10 cellular contexts compared by ENCODE assay signal in the genomic region with DNA sequence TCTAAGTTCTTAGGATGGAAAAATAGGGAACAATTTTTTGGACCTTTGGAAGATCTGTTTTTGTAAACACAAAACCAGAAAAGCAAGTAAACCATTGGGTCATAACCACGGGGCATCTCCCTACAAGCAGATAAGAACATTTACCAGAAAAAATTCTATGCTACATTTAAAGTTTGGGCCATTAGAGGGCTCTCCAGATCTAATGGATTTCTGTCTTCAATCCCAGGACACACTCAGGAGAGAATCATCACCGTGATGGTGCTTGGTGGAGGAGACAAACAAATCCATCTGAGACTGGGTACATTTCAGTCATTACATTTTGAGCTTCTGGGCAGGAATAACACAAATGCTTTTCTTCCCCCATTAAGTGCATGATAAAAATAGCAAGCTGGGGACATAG.
DNase-seq lines count a peak whose midpoint lies in the region; ATAC-seq and TF ChIP-seq lines count a peak whose summit lies in the region.
"Had no signal": no experiment of that assay in that cellular context is flagged by ENCODE, and none has a peak within 500 bp of the region (broad histone marks: within the 10 kb centered on the region; RNA-seq: fewer than 3 reads in every experiment).

No MANE protein-coding gene starts in this region.

- no peak overlapping the region for H3K27ac Mint-ChIP-seq in MCF 10A (ENCODE audit: low read depth, unreplicated experiment)

- no peak overlapping the region for H3K4me3 ChIP-seq in breast epithelium

- no peaks in the 10 kb centered on the region for H3K36me3 Mint-ChIP-seq in MCF 10A (ENCODE audit: insufficient read depth, unreplicated experiment)

- H3K4me1 Mint-ChIP-seq in MCF 10A (ENCODE audit: insufficient read depth, unreplicated experiment) = no peaks in the 10 kb centered on the region

- no peak overlapping the region for H3K27ac ChIP-seq in breast epithelium

- H3K27me3 Mint-ChIP-seq in MCF 10A (ENCODE audit: insufficient read depth, unreplicated experiment) = peaks cover 23% of the 10 kb centered on the region

- no peaks in the 10 kb centered on the region for H3K4me1 ChIP-seq in breast epithelium

- CTCF ChIA-PET in MCF 10A (lab: Yijun Ruan, JAX) = interaction anchor here (0.6 to 1.4 kb wide), 8 partner anchors 16 to 1063 kb away, joined by 3 to 7 read pairs (median 4); no protein-coding TSS in a partner anchor

- intact Hi-C loops in MCF 10A (cut with micrococcal nuclease) (loop anchor here (1.0 kb wide), 2 partner anchors 208 to 296 kb away; no protein-coding TSS in a partner anchor), breast epithelium (cut with DNase I; ENCODE audit: low total_unique reads) (no loop called here)

- TF ChIP-seq POLR2A in breast epithelium (IDR thresholded peaks at IDR 0.05) = no peak

- H3K27me3 ChIP-seq in breast epithelium = no peaks in the 10 kb centered on the region

- H3K9me3 Mint-ChIP-seq in MCF 10A (ENCODE audit: unreplicated experiment) = no peaks in the 10 kb centered on the region

- H3K36me3 ChIP-seq in breast epithelium = no peaks in the 10 kb centered on the region

- peak; percentile 37 for TF ChIP-seq CTCF in MCF 10A (IDR thresholded peaks at IDR 0.05; ENCODE audit: unreplicated experiment)
- TF ChIP-seq CTCF in breast epithelium (IDR thresholded peaks at IDR 0.05) = no peak

- POLR2A ChIA-PET in MCF 10A (lab: Yijun Ruan, JAX) = no interaction called here

- DNase-seq in MCF 10A (ENCODE audit: unreplicated experiment) (peak; percentile 43), breast epithelium (ENCODE audit: low spot score in 2 of 2) (no peak), OCI-M1 (lab: John Stamatoyannopoulos, UW) (peak; percentile 62), glomerular endothelial cell (ENCODE audit: extremely low read depth, low read depth, low spot score) (peak; percentile 33), COLO668 (lab: John Stamatoyannopoulos, UW; ENCODE audit: unreplicated experiment) (no peak)
- no peak for DNase-seq in stimulated activated naive CD8-positive, alpha-beta T cell treated with anti-CD3 and anti-CD28 coated beads, Interleukin-15, Interleukin-2, amounts not matched to agents 100 U/mL and 50 U/mL, for 24 hours
- DNase-seq: GF-D8, KBM-7 had no signal

- no peak for ATAC-seq in stimulated activated naive CD8-positive, alpha-beta T cell treated with anti-CD3 and anti-CD28 coated beads, Interleukin-15, Interleukin-2, amounts not matched to agents 100 U/mL and 50 U/mL, for 24 hours
- ATAC-seq in HG03378 (IDR thresholded peaks at IDR 0.05; ENCODE audit: unreplicated experiment) (no peak), GM19463 (IDR thresholded peaks at IDR 0.05; ENCODE audit: unreplicated experiment) (no peak)

- H3K4me3 Mint-ChIP-seq in MCF 10A (ENCODE audit: unreplicated experiment) = no peak overlapping the region

- no peaks in the 10 kb centered on the region for H3K9me3 ChIP-seq in breast epithelium

- BruUV-seq in MCF 10A (replicated peaks; lab: Mats Ljungman, UMichigan) = no TSS peak

Comparison
In these comparisons a context has a peak if more than half of its experiments do, and no peak if none do; other contexts are left out.
1. DNase-seq: peak in MCF 10A (single experiment), OCI-M1 (single experiment) and glomerular endothelial cell (single experiment); none in breast epithelium (0 of 2), stimulated activated naive CD8-positive, alpha-beta T cell treated with anti-CD3 and anti-CD28 coated beads, Interleukin-15, Interleukin-2, amounts not matched to agents 100 U/mL and 50 U/mL, for 24 hours (single experiment) and COLO668 (single experiment).